12 cellular contexts compared by ENCODE assay signal in the genomic region with DNA sequence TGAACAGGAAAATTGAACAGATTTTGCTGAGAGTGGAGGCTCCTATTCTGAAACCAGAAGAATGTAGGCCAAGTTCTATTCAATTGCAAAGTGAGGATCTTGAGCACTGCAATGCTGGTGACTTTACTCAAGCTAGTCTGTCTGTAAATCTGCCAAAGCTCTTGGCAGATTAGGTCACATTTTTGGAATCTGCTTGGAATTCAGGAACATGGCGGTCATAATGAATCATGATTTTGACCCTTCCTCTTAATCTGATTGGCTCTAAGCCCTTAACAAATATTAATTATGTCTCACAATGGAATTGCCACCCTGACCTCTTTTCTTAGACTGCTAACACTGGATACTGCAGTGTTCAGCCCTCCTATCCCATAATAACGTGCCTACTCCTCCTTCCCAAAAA. TPM values are rescaled to one million over a fixed set of nuclear protein-coding genes. Genes with fewer than 3 reads are reported as not detected.
A peak's percentile ranks its signal among the peaks of the same experiment; 100 is the strongest.
DNase-seq lines count a peak whose midpoint lies in the region; ATAC-seq and TF ChIP-seq lines count a peak whose summit lies in the region.
"Had no signal": no experiment of that assay in that cellular context is flagged by ENCODE, and none has a peak within 500 bp of the region (broad histone marks: within the 10 kb centered on the region; RNA-seq: fewer than 3 reads in every experiment).

No MANE protein-coding gene starts in this region.

- peaks cover 75% of the 10 kb centered on the region for H3K4me1 Mint-ChIP-seq in GM23338

- no peaks in the 10 kb centered on the region for H3K36me3 Mint-ChIP-seq in GM23338 (ENCODE audit: low read depth)

- no peaks in the 10 kb centered on the region for H3K36me3 ChIP-seq in GM23338 (ENCODE audit: insufficient read depth)
- no peaks in the 10 kb centered on the region for H3K36me3 ChIP-seq in adipocyte (ENCODE audit: control insufficient read depth, insufficient read depth, low read length, severe bottlenecking)
- no peaks in the 10 kb centered on the region for H3K36me3 ChIP-seq in heart right ventricle
- H3K36me3 ChIP-seq: right lobe of liver had no signal

- H3K4me2 ChIP-seq in GM23338 = peak overlapping the region; percentile 53

- H2AFZ ChIP-seq in GM23338 = no peak overlapping the region

- no peak for TF ChIP-seq CTCF in GM23338 (conservative IDR thresholded peaks at IDR 0.05; ENCODE audit: low read depth in 2 of 2)
- no peak for TF ChIP-seq CTCF in heart right ventricle (IDR thresholded peaks at IDR 0.05)

- H3K9ac ChIP-seq in adipocyte (ENCODE audit: low read length) = peak overlapping the region; percentile 44

- no peaks in the 10 kb centered on the region for H3F3A ChIP-seq in GM23338 (replicated peaks; ENCODE audit: low read depth)

- no peaks in the 10 kb centered on the region for H4K20me1 ChIP-seq in GM23338 (replicated peaks; ENCODE audit: insufficient read depth)

- ATAC-seq in GM23338 (peak; percentile 69), heart right ventricle (peak in 7 of 8 donors; percentile 35 to 81 (median 66)), sciatic nerve (peak; percentile 66), HG02870 (IDR thresholded peaks at IDR 0.05; ENCODE audit: unreplicated experiment) (no peak)

- WGBS in heart right ventricle, 2 donors = 40 to 47% methylated on average over 2 of the region's 2 CpGs

- H3K9me2 ChIP-seq in GM23338 (ENCODE audit: insufficient read depth) = no peaks in the 10 kb centered on the region

- H3K27ac Mint-ChIP-seq in GM23338 = peak overlapping the region; percentile 76

- H3K27ac ChIP-seq in GM23338 (ENCODE audit: low read depth) (peak overlapping the region; percentile 56; the same call in 1 of the 2 replicates), heart right ventricle (no peak overlapping the region)
- H3K27ac ChIP-seq: right lobe of liver had no signal

- H3K4me3 ChIP-seq in GM23338 (peak overlapping the region; percentile 7), adipocyte (ENCODE audit: low read length) (peak overlapping the region; percentile 3), heart right ventricle (no peak overlapping the region)
- H3K4me3 ChIP-seq: right lobe of liver had no signal

- H3K27me3 ChIP-seq in GM23338 (ENCODE audit: insufficient read depth) (no peaks in the 10 kb centered on the region), adipocyte (replicated peaks; ENCODE audit: control insufficient read depth, insufficient read depth, low read length) (no peaks in the 10 kb centered on the region), heart right ventricle (peaks cover 0 to 6% (median 0%) of the 10 kb centered on the region in 7 donors)
- H3K27me3 ChIP-seq: right lobe of liver had no signal

- peaks cover 73% of the 10 kb centered on the region for H3K4me1 ChIP-seq in GM23338 (ENCODE audit: insufficient read depth)
- peaks cover 72% of the 10 kb centered on the region for H3K4me1 ChIP-seq in adipocyte (ENCODE audit: control insufficient read depth, insufficient read depth, low read length)
- peaks cover 0 to 28% (median 12%) of the 10 kb centered on the region in 9 donors for H3K4me1 ChIP-seq in heart right ventricle
- H3K4me1 ChIP-seq: right lobe of liver had no signal

- peak overlapping the region; percentile 30 for H3K4me3 Mint-ChIP-seq in GM23338

- no peaks in the 10 kb centered on the region for H3K9me3 Mint-ChIP-seq in GM23338

- H3K79me2 ChIP-seq in GM23338 (replicated peaks; ENCODE audit: insufficient read depth) = no peaks in the 10 kb centered on the region

- peaks cover 4% of the 10 kb centered on the region for H3K27me3 Mint-ChIP-seq in GM23338 (ENCODE audit: insufficient read depth, low read depth, poor library complexity)

- intact Hi-C loops in heart right ventricle (cut with DNase I) = no loop called here
- intact Hi-C loops in sciatic nerve (cut with DNase I) = no loop called here

- H3K9me3 ChIP-seq in adipocyte (ENCODE audit: control insufficient read depth, low read length) (no peaks in the 10 kb centered on the region), heart right ventricle (no peaks in the 10 kb centered on the region)
- H3K9me3 ChIP-seq: right lobe of liver had no signal

- DNase-seq in GM23338 (ENCODE audit: low spot score) = peak; percentile 65
- peak; percentile 86 for DNase-seq in adipocyte (ENCODE audit: low read depth)
- DNase-seq in heart right ventricle = no peak
- no peak for DNase-seq in sciatic nerve (ENCODE audit: low spot score)
- no peak for DNase-seq in SHP77 (lab: John Stamatoyannopoulos, UW)
- no peak for DNase-seq in SKM-1 treated with dmso at 0.1 percent for 144 hours (lab: John Stamatoyannopoulos, UW; ENCODE audit: unreplicated experiment)
- no peak for DNase-seq in effector CD8-positive, alpha-beta T cell (lab: John Stamatoyannopoulos, UW)
- DNase-seq: activated CD4-positive, alpha-beta T cell treated with anti-CD3 and anti-CD28 coated beads for 1 hour; DMS153; right lobe of liver; stimulated activated CD8-positive, alpha-beta memory T cell treated with anti-CD3 and anti-CD28 coated beads, Interleukin-4, amount 100 ng/mL, for 48 hours had no signal

TF ChIP-seq in GM23338, 12 proteins besides CTCF, POLR2A, EP300 and RAD21 (continues in another document):
- TF ChIP-seq, protein P1, sequence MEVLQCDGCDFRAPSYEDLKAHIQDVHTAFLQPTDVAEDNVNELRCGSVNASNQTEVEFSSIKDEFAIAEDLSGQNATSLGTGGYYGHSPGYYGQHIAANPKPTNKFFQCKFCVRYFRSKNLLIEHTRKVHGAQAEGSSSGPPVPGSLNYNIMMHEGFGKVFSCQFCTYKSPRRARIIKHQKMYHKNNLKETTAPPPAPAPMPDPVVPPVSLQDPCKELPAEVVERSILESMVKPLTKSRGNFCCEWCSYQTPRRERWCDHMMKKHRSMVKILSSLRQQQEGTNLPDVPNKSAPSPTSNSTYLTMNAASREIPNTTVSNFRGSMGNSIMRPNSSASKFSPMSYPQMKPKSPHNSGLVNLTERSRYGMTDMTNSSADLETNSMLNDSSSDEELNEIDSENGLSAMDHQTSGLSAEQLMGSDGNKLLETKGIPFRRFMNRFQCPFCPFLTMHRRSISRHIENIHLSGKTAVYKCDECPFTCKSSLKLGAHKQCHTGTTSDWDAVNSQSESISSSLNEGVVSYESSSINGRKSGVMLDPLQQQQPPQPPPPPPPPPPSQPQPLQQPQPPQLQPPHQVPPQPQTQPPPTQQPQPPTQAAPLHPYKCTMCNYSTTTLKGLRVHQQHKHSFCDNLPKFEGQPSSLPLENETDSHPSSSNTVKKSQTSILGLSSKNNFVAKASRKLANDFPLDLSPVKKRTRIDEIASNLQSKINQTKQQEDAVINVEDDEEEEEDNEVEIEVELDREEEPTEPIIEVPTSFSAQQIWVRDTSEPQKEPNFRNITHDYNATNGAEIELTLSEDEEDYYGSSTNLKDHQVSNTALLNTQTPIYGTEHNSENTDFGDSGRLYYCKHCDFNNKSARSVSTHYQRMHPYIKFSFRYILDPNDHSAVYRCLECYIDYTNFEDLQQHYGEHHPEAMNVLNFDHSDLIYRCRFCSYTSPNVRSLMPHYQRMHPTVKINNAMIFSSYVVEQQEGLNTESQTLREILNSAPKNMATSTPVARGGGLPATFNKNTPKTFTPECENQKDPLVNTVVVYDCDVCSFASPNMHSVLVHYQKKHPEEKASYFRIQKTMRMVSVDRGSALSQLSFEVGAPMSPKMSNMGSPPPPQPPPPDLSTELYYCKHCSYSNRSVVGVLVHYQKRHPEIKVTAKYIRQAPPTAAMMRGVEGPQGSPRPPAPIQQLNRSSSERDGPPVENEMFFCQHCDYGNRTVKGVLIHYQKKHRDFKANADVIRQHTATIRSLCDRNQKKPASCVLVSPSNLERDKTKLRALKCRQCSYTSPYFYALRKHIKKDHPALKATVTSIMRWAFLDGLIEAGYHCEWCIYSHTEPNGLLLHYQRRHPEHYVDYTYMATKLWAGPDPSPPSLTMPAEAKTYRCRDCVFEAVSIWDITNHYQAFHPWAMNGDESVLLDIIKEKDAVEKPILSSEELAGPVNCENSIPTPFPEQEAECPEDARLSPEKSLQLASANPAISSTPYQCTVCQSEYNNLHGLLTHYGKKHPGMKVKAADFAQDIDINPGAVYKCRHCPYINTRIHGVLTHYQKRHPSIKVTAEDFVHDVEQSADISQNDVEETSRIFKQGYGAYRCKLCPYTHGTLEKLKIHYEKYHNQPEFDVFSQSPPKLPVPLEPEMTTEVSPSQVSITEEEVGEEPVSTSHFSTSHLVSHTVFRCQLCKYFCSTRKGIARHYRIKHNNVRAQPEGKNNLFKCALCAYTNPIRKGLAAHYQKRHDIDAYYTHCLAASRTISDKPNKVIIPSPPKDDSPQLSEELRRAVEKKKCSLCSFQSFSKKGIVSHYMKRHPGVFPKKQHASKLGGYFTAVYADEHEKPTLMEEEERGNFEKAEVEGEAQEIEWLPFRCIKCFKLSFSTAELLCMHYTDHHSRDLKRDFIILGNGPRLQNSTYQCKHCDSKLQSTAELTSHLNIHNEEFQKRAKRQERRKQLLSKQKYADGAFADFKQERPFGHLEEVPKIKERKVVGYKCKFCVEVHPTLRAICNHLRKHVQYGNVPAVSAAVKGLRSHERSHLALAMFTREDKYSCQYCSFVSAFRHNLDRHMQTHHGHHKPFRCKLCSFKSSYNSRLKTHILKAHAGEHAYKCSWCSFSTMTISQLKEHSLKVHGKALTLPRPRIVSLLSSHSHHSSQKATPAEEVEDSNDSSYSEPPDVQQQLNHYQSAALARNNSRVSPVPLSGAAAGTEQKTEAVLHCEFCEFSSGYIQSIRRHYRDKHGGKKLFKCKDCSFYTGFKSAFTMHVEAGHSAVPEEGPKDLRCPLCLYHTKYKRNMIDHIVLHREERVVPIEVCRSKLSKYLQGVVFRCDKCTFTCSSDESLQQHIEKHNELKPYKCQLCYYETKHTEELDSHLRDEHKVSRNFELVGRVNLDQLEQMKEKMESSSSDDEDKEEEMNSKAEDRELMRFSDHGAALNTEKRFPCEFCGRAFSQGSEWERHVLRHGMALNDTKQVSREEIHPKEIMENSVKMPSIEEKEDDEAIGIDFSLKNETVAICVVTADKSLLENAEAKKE (CRISPR knock-in tag; IDR thresholded peaks at IDR 0.05) = 0 out of 2 replicates have a peak, but pooled peaks have one; percentile 5
- no peak for TF ChIP-seq NANOG (IDR thresholded peaks at IDR 0.05; ENCODE audit: borderline replicate concordance)

RNA-seq across cellular contexts. Expression of a gene that starts 7.2 kb away (rescaled TPM):
- 30.4 and 33.0 TPM in 2 replicates for total RNA-seq in GM23338 (2014; rRNA removed; shearing (Covaris generic))
- polyA plus RNA-seq in GM23338 (2016; fragmentation: Nextera tagmentation; extraction: Ambion mirVana) (12.7 and 13.4 TPM in 2 replicates), heart right ventricle (10 to 100 TPM in 1 of 2 donors, 1 to 10 TPM in 1; 8.5 to 23.3 TPM)
- total RNA-seq in heart right ventricle (10 to 100 TPM; 32.0 to 49.4 (median 35.8) TPM), sciatic nerve (67.8 TPM)

Comparison
In these comparisons a context has a peak if more than half of its experiments do, and no peak if none do; other contexts are left out.
1. DNase-seq: peak in GM23338 (single experiment) and adipocyte (single experiment); none in heart right ventricle (0 of 2), sciatic nerve (single experiment), SHP77 (0 of 2), SKM-1 treated with dmso at 0.1 percent for 144 hours (single experiment) and effector CD8-positive, alpha-beta T cell (single experiment).
2. H3K4me3 ChIP-seq: peak in GM23338 (single experiment) and adipocyte (single experiment); none in heart right ventricle (0 of 10).